20 cellular contexts compared by ENCODE assay signal in the genomic region with DNA sequence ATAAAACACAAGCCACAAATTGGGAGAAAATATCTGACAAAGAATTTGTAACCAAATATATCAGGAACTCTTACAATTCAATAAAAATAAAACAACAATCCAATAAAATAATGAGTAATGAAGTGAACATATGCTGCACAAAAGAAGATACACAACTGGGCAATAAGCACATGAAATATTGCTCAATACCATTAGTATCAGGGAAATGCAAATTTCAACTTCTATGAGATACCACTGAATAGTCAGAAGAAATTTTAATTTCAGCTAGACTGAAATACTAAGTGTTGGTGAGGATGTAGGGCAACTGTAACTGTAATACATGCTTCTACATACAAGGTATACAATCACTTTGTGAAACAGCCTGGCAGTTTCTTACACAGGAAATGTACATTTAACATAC. TPM values are rescaled to one million over a fixed set of nuclear protein-coding genes. Genes with fewer than 3 reads are reported as not detected.
DNase-seq lines count a peak whose midpoint lies in the region; ATAC-seq, FAIRE-seq and TF ChIP-seq lines count a peak whose summit lies in the region.
"Had no signal": no experiment of that assay in that cellular context is flagged by ENCODE, and none has a peak within 500 bp of the region (broad histone marks: within the 10 kb centered on the region; RNA-seq: fewer than 3 reads in every experiment).

No MANE protein-coding gene starts in this region.

- TF ChIP-seq RAD21 in HepG2 (CRISPR knock-in tag; IDR thresholded peaks at IDR 0.05): no peak
- TF ChIP-seq RAD21 in K562 (CRISPR knock-in tag; conservative IDR thresholded peaks at IDR 0.05 in 1 of 2, IDR thresholded peaks at IDR 0.05 in 1 of 2): no peak

- H3K4me2 ChIP-seq in HepG2 (ENCODE audit: low read depth, low read length) (no peak overlapping the region), K562 (ENCODE audit: insufficient read depth, low read length) (no peak overlapping the region)
- H3K4me2 ChIP-seq: BLaER1 treated with 17β-estradiol and CSF1 and Interleukin-3, amounts not matched to agents 10 nM and 100 nM had no signal

- H3K9me1 ChIP-seq in K562 (ENCODE audit: control insufficient read depth, insufficient read depth, low read length): no peaks in the 10 kb centered on the region

- H3K9ac ChIP-seq in HepG2 (ENCODE audit: insufficient read depth, low read depth, low read length): no peak overlapping the region
- H3K9ac ChIP-seq in K562 (ENCODE audit: insufficient read depth in 1 of 2, low read depth in 2 of 2, low read length in 2 of 2): no peak overlapping the region
- H3K9ac ChIP-seq in kidney (ENCODE audit: low read length in 2 of 2): no peak overlapping the region
- H3K9ac ChIP-seq: BLaER1 treated with 17β-estradiol and CSF1 and Interleukin-3, amounts not matched to agents 10 nM and 100 nM had no signal

- in situ Hi-C loops in HepG2 (cut with HindIII; ENCODE audit: extremely low pct_ligation_motif_present, low pct_unique_long_range_greater_than_20kb): loop anchor here (5.0 kb wide), 1 partner anchor 77 kb away; no protein-coding TSS in a partner anchor
- in situ Hi-C loops in K562 (cut with MboI): no loop called here

- no peak for TF ChIP-seq POLR2A in HepG2 (IDR thresholded peaks at IDR 0.05; ENCODE audit: insufficient read depth in 1 of 2, low read depth in 2 of 2, low read length in 2 of 2)
- no peak for TF ChIP-seq POLR2A in right lobe of liver (IDR thresholded peaks at IDR 0.05)
- TF ChIP-seq POLR2A in K562 (conservative IDR thresholded peaks at IDR 0.05): no peak

- intact Hi-C loops in HepG2 (cut with micrococcal nuclease; ENCODE audit: unreplicated experiment) (loop anchor here (5.0 kb wide), 3 partner anchors 72 to 218 kb away; no protein-coding TSS in a partner anchor), right lobe of liver (cut with DNase I) (loop anchor here in 1 of 2 donors (5.0 to 10.0 kb wide), 2 partner anchors 62 to 180 kb away; no protein-coding TSS in a partner anchor), K562 (cut with micrococcal nuclease) (no loop called here), kidney (cut with DNase I) (loop anchor here (10.0 kb wide), 1 partner anchor 80 kb away; no protein-coding TSS in a partner anchor), ascending aorta (cut with DNase I) (loop anchor here (10.0 kb wide), 1 partner anchor 300 kb away; a partner anchor contains a TSS)

- no peak for TF ChIP-seq EP300 in HepG2 (IDR thresholded peaks at IDR 0.05; ENCODE audit: low read depth in 2 of 2, low read length in 2 of 2)
- no peak for TF ChIP-seq EP300 in HepG2 (CRISPR knock-in tag; IDR thresholded peaks at IDR 0.05; ENCODE audit: borderline replicate concordance)
- no peak for TF ChIP-seq EP300 in K562 (IDR thresholded peaks at IDR 0.05; ENCODE audit: low read length)

- DNase-seq in HepG2 (ENCODE audit: low spot score) (no peak), right lobe of liver (no peak), K562 (ENCODE audit: extremely low read depth in 1 of 4, low spot score in 3 of 4) (no peak), kidney (no peak), MV-4-11 (lab: John Stamatoyannopoulos, UW) (no peak), SW480 (ENCODE audit: low spot score) (no peak), ascending aorta (ENCODE audit: low spot score in 2 of 2) (no peak)
- DNase-seq: activated CD8-positive, alpha-beta T cell treated with anti-CD3 and anti-CD28 coated beads, Interleukin-2, amount 10 ng/mL, durations not matched to agents 7 days and 5 days; activated gamma-delta T cell; naive thymus-derived CD8-positive, alpha-beta T cell; NCI-H1694 treated with DMSO at 0.1 percent for 48 hours; NCI-H69; pancreas; T1000 had no signal

- H3K27ac ChIP-seq in HepG2 (ENCODE audit: extremely low read length, insufficient read depth, low read length) (no peak overlapping the region), right lobe of liver (no peak overlapping the region), K562 (ENCODE audit: extremely low read depth, low read depth, low read length) (no peak overlapping the region), kidney (ENCODE audit: low read depth in 2 of 2, low read length in 2 of 2) (no peak overlapping the region), ascending aorta (no peak overlapping the region)
- H3K27ac ChIP-seq: BLaER1 treated with 17β-estradiol and CSF1 and Interleukin-3, amounts not matched to agents 10 nM and 100 nM; cardiac muscle cell; pancreas had no signal

- no peak overlapping the region for H2AFZ ChIP-seq in HepG2 (ENCODE audit: low read length)
- H2AFZ ChIP-seq in K562 (ENCODE audit: low read depth, low read length): no peak overlapping the region

- H3K4me3 ChIP-seq in HepG2 (replicated peaks in 1 of 3; ENCODE audit: insufficient read depth in 1 of 3, low read depth in 2 of 3, low read length in 3 of 3): no peak overlapping the region
- no peak overlapping the region for H3K4me3 ChIP-seq in right lobe of liver
- H3K4me3 ChIP-seq in K562: no peak overlapping the region
- H3K4me3 ChIP-seq in kidney (ENCODE audit: low read length in 2 of 2): peak overlapping the region; percentile 18 to 79
- H3K4me3 ChIP-seq in ascending aorta: no peak overlapping the region
- H3K4me3 ChIP-seq: BLaER1 treated with 17β-estradiol and CSF1 and Interleukin-3, amounts not matched to agents 10 nM and 100 nM; cardiac muscle cell; HAP-1; pancreas had no signal

- CTCF ChIA-PET in HepG2 (lab: Yijun Ruan, JAX; ENCODE audit: low intra/inter-chr PET ratio, low total read pairs): no interaction called here
- CTCF ChIA-PET in K562 (lab: Yijun Ruan, JAX; ENCODE audit: low intra/inter-chr PET ratio): no interaction called here

- peaks cover 31% of the 10 kb centered on the region for H3K4me1 ChIP-seq in HepG2 (ENCODE audit: insufficient read depth, low read length)
- H3K4me1 ChIP-seq in right lobe of liver: peaks cover 0 to 5% (median 0%) of the 10 kb centered on the region in 4 donors
- peaks cover 0 to 10% of the 10 kb centered on the region in 2 experiments; a peak in 2 of 5 replicates for H3K4me1 ChIP-seq in K562 (replicated peaks in 1 of 2; ENCODE audit: control insufficient read depth in 2 of 2, insufficient read depth in 2 of 2, low read length in 2 of 2)
- H3K4me1 ChIP-seq in kidney (ENCODE audit: control insufficient read depth in 1 of 2, insufficient read depth in 1 of 2, low read depth in 1 of 2, low read length in 2 of 2): peaks cover 0 to 10% of the 10 kb centered on the region in 2 donors
- H3K4me1 ChIP-seq in ascending aorta: no peaks in the 10 kb centered on the region
- H3K4me1 ChIP-seq: HAP-1, pancreas had no signal

- ATAC-seq in HepG2 (no peak), right lobe of liver (no peak), K562 (no peak), GM21717 (IDR thresholded peaks at IDR 0.05; ENCODE audit: unreplicated experiment) (no peak)
- ATAC-seq: activated CD8-positive, alpha-beta T cell treated with anti-CD3 and anti-CD28 coated beads, Interleukin-2, amount 10 ng/mL, durations not matched to agents 7 days and 5 days; gastroesophageal sphincter; naive thymus-derived CD8-positive, alpha-beta T cell; pancreas; sciatic nerve had no signal

- no peak for FAIRE-seq in HepG2 (lab: Jason Lieb, UNC)
- FAIRE-seq in K562 (lab: Jason Lieb, UNC): no peak
- no peak for FAIRE-seq in kidney (lab: Jason Lieb, UNC)
- FAIRE-seq: pancreas had no signal

- no TSS peak for BruUV-seq in HepG2 (replicated peaks; lab: Mats Ljungman, UMichigan)
- no TSS peak for BruUV-seq in K562 (replicated peaks; lab: Mats Ljungman, UMichigan)

- H4K20me1 ChIP-seq in HepG2 (ENCODE audit: insufficient read depth, low read length): no peaks in the 10 kb centered on the region
- no peaks in the 10 kb centered on the region for H4K20me1 ChIP-seq in K562 (replicated peaks; ENCODE audit: control insufficient read depth, insufficient read depth, low read length)

- H3K79me2 ChIP-seq in HepG2 (ENCODE audit: insufficient read depth, low read length) (peaks cover 4% of the 10 kb centered on the region), K562 (ENCODE audit: control insufficient read depth, insufficient read depth, low read length) (no peaks in the 10 kb centered on the region)

- H3K9me3 ChIP-seq in HepG2 (ENCODE audit: low read length) (peaks cover 8% of the 10 kb centered on the region; the same call in 1 of the 2 replicates), right lobe of liver (peaks cover 0 to 3% (median 0%) of the 10 kb centered on the region in 4 donors), K562 (replicated peaks; ENCODE audit: control insufficient read depth, insufficient read depth, low read depth, low read length) (no peaks in the 10 kb centered on the region), kidney (ENCODE audit: control insufficient read depth in 1 of 2, low read length in 2 of 2) (peaks cover 0 to 8% of the 10 kb centered on the region in 2 donors), ascending aorta (peaks cover 0 to 5% of the 10 kb centered on the region in 2 donors)
- H3K9me3 ChIP-seq: HAP-1, pancreas had no signal

- H3K27me3 ChIP-seq in HepG2 (ENCODE audit: control insufficient read depth in 1 of 2, insufficient read depth in 2 of 2, low read length in 2 of 2) (no peaks in the 10 kb centered on the region; a peak in 2 of 5 replicates), right lobe of liver (no peaks in the 10 kb centered on the region), K562 (ENCODE audit: control insufficient read depth in 2 of 2, insufficient read depth in 2 of 2, low read length in 2 of 2) (peaks cover 3 to 10% of the 10 kb centered on the region in 2 experiments; a peak in 4 of 5 replicates), ascending aorta (no peaks in the 10 kb centered on the region)

- POLR2A ChIA-PET in HepG2 (lab: Yijun Ruan, JAX) (no interaction called here), K562 (lab: Yijun Ruan, JAX) (no interaction called here)

- H3K36me3 ChIP-seq in HepG2 (replicated peaks in 1 of 2; ENCODE audit: control insufficient read depth in 1 of 2, insufficient read depth in 2 of 2, low read length in 2 of 2) (no peaks in the 10 kb centered on the region), right lobe of liver (no peaks in the 10 kb centered on the region), K562 (ENCODE audit: control insufficient read depth, insufficient read depth, low read length) (no peaks in the 10 kb centered on the region), kidney (ENCODE audit: control insufficient read depth in 1 of 2, insufficient read depth in 2 of 2, low read length in 2 of 2) (no peaks in the 10 kb centered on the region), ascending aorta (no peaks in the 10 kb centered on the region)
- H3K36me3 ChIP-seq: BLaER1 treated with 17β-estradiol and CSF1 and Interleukin-3, amounts not matched to agents 10 nM and 100 nM; cardiac muscle cell; gastroesophageal sphincter; HAP-1; pancreas had no signal

- TF ChIP-seq CTCF in HepG2 (CRISPR knock-in tag; IDR thresholded peaks at IDR 0.05) (no peak), right lobe of liver (IDR thresholded peaks at IDR 0.05) (no peak), K562 (IDR thresholded peaks at IDR 0.05 in 2 of 3, conservative IDR thresholded peaks at IDR 0.05 in 1 of 3; ENCODE audit: insufficient read depth in 2 of 3, low read depth in 1 of 3, low read length in 3 of 3) (no peak), kidney (IDR thresholded peaks at IDR 0.05; ENCODE audit: borderline replicate concordance, extremely low read depth, insufficient read depth) (no peak), ascending aorta (IDR thresholded peaks at IDR 0.05) (no peak)

RNA-seq across cellular contexts. Expression of a gene that starts 7.4 kb away (rescaled TPM):
- total RNA-seq in HepG2 (2016; rRNA removed; fragmentation: Illumina TruSeq; extraction: Trizol) (12.8 and 18.8 TPM in 2 replicates), right lobe of liver (10 to 100 TPM; 15.1 to 28.9 (median 21.1) TPM), K562 (2014; rRNA removed) (under 0.01 TPM in 1 of 2 replicates, not detected in the other), K562 (2014; rRNA removed; fragmentation: Illumina TruSeq; extraction: Trizol) (not detected in 2 replicates), K562 (2015; rRNA removed; fragmentation: Illumina TruSeq; extraction: Trizol) (not detected in 2 replicates), K562 (2021) (0.13 TPM in 2 replicates), kidney (145 TPM), ascending aorta (35.1 TPM)
- 3.5 and 3.8 TPM in 2 replicates for total RNA-seq in HepG2 (2016; cell fraction: cytosol; rRNA removed; fragmentation: Illumina TruSeq; extraction: Trizol; ENCODE audit: low read depth)
- total RNA-seq in HepG2 (2016; cell fraction: insoluble cytoplasmic fraction; rRNA removed; fragmentation: Illumina TruSeq; extraction: Trizol): 12.2 and 19.4 TPM in 2 replicates
- total RNA-seq in HepG2 (2016; cell fraction: membrane; rRNA removed; fragmentation: Illumina TruSeq; extraction: Trizol): 7.7 and 7.9 TPM in 2 replicates
- total RNA-seq in HepG2 (2016; cell fraction: nucleus; rRNA removed; fragmentation: Illumina TruSeq; extraction: Trizol): 21.5 and 22.3 TPM in 2 replicates
- polyA plus RNA-seq in HepG2 (2011; rRNA removed) (12.2 and 18.3 TPM in 2 replicates), K562 (2011; rRNA removed) (0.01 and 0.03 TPM in 2 replicates), K562 (2014; fragmentation: Illumina TruSeq; extraction: Trizol) (not detected in 2 replicates), K562 (2014; fragmentation: Nextera tagmentation; extraction: Ambion mirVana) (under 1 TPM in 1 of 2 experiments, not detected in 1; 0.01 TPM), K562 (2014; rRNA removed) (not detected in 2 replicates), kidney (ENCODE audit: insufficient read depth, low read depth, low replicate concordance) (15.9 TPM)
- 5.3 and 7.0 TPM in 2 replicates for polyA plus RNA-seq in HepG2 (2011; cell fraction: cytosol; rRNA removed)
- 16.2 and 17.3 TPM in 2 replicates for polyA plus RNA-seq in HepG2 (2011; cell fraction: nucleus; rRNA removed)
- polyA plus RNA-seq in HepG2 (2012): 9.4 and 11.6 TPM in 2 replicates
- 0.37 TPM in 2 replicates for polyA plus RNA-seq in HepG2 (2016; cell fraction: cytosol; fragmentation: Illumina TruSeq; extraction: Trizol; ENCODE audit: low read depth)
- 13.5 and 14.2 TPM in 2 replicates for polyA plus RNA-seq in HepG2 (2016; cell fraction: insoluble cytoplasmic fraction; fragmentation: Illumina TruSeq; extraction: Trizol; ENCODE audit: low read depth)
- polyA plus RNA-seq in HepG2 (2016; cell fraction: membrane; fragmentation: Illumina TruSeq; extraction: Trizol; ENCODE audit: low read depth): 1.9 and 2.0 TPM in 2 replicates
- polyA plus RNA-seq in HepG2 (2016; cell fraction: nucleus; fragmentation: Illumina TruSeq; extraction: Trizol; ENCODE audit: insufficient read depth, low read depth): 22.0 and 23.1 TPM in 2 replicates
- 3.3 and 11.6 TPM in 2 replicates for polyA minus RNA-seq in HepG2 (2011; rRNA and poly(A)+ RNA removed; ENCODE audit: low replicate concordance)
- polyA minus RNA-seq in HepG2 (2011; cell fraction: cytosol; rRNA and poly(A)+ RNA removed): 13.0 and 14.2 TPM in 2 replicates
- polyA minus RNA-seq in HepG2 (2011; cell fraction: nucleus; rRNA and poly(A)+ RNA removed): 72.7 and 82.5 TPM in 2 replicates
- 0.25 TPM in 1 of 2 replicates, not detected in the other for total RNA-seq in K562 (2011; cell fraction: chromatin; rRNA removed; ENCODE audit: low replicate concordance)
- not detected in 2 replicates for total RNA-seq in K562 (2011; cell fraction: nucleolus; rRNA removed)
- total RNA-seq in K562 (2011; cell fraction: nucleoplasm; rRNA removed): not detected in 2 replicates
- 0.01 TPM in 2 replicates for polyA plus RNA-seq in K562 (2011; cell fraction: cytosol; rRNA removed)
- 0.03 and 0.06 TPM in 2 replicates for polyA plus RNA-seq in K562 (2011; cell fraction: nucleus; rRNA removed)
- polyA plus RNA-seq in K562 (2012): not detected in 2 replicates
- polyA minus RNA-seq in K562 (2011; rRNA and poly(A)+ RNA removed): 0.06 TPM in 1 of 2 replicates, not detected in the other
- polyA minus RNA-seq in K562 (2011; cell fraction: cytosol; rRNA and poly(A)+ RNA removed): 0.18 TPM in 1 of 2 replicates, not detected in the other
- 0.11 TPM in 1 of 2 replicates, not detected in the other for polyA minus RNA-seq in K562 (2011; cell fraction: nucleus; rRNA and poly(A)+ RNA removed)
- total RNA-seq: activated CD8-positive, alpha-beta T cell treated with anti-CD3 and anti-CD28 coated beads, Interleukin-2, amount 10 ng/mL, durations not matched to agents 7 days and 5 days; naive thymus-derived CD8-positive, alpha-beta T cell had no signal
- polyA plus RNA-seq: naive thymus-derived CD8-positive, alpha-beta T cell had no signal

Comparison
In these comparisons a context has a peak if more than half of its experiments do, and no peak if none do; other contexts are left out.
1. H3K4me3 ChIP-seq: peak in kidney (2 of 2); none in HepG2 (0 of 3), right lobe of liver (0 of 3), K562 (single experiment) and ascending aorta (0 of 2).